In the genomic region with DNA sequence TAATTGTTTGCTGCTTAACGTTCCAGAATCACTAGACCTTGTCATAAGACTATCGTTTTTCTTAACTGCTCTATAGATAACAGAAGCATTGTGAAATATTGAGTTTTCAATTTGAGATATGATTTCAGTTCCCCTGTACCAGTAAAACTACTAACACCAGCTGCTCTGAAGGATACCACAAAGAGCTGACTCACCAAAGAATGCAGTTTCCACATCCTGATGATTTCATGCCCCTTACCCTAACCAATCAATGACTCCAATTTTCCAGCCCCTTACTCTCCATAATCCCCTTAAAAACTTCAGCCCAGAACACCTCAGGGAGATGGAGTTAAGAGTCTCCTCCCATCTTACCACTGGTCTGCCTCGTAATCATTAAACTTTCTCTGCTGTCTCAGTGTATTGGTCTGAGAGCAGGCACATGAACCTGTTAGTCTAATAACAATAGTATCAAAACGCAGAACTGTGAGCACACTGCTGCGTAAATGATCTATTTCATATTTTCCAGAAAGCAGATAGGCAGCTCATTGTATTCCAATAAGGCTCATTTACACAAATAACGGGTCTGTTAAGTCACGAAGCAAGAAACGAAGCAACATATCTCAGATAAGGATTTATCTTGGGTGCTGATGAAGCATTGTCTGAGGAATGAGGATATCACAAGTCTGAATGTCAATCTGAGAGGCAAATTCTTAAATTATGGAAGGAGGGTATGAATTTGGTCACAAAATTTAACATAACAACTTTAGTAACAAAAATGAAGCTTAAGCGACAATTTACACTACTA, we compare ENCODE assay signal across 8 cellular contexts. TPM values are rescaled to one million over a fixed set of nuclear protein-coding genes. Genes with fewer than 3 reads are reported as not detected.
DNase-seq lines count a peak whose midpoint lies in the region; ATAC-seq and TF ChIP-seq lines count a peak whose summit lies in the region.

No MANE protein-coding gene starts in this region.

- no peak for TF ChIP-seq POLR2A in thyroid gland (IDR thresholded peaks at IDR 0.05)

- ATAC-seq in activated CD4-positive, CD25-positive, alpha-beta regulatory T cell treated with anti-CD3 and anti-CD28 coated beads, Interleukin-2, amount 50 U/mL, for 24 hours: peak; percentile 44 to 62
- ATAC-seq in HG03135 (IDR thresholded peaks at IDR 0.05; ENCODE audit: unreplicated experiment) (peak; percentile 83), SK-N-SH treated with all-trans-retinoic acid at 6 μM for 48 hours (peak; percentile 27; the same call in 2 of the 3 replicates)

- no peak overlapping the region for H3K27ac ChIP-seq in thyroid gland

- no peak for TF ChIP-seq CTCF in thyroid gland (IDR thresholded peaks at IDR 0.05)

- H3K27me3 ChIP-seq in thyroid gland: no peaks in the 10 kb centered on the region

- no peaks in the 10 kb centered on the region for H3K9me3 ChIP-seq in thyroid gland

- 60% methylated on average over 9 of the region's 9 CpGs for WGBS in thyroid gland, 2 donors

- peaks cover 0 to 3% of the 10 kb centered on the region in 2 donors for H3K4me1 ChIP-seq in thyroid gland

- no peak for DNase-seq in activated CD4-positive, CD25-positive, alpha-beta regulatory T cell treated with anti-CD3 and anti-CD28 coated beads, Interleukin-2, amount 50 U/mL, for 72 hours
- DNase-seq in glomerular visceral epithelial cell (ENCODE audit: extremely low spot score) (peak; percentile 73), thyroid gland (no peak), NCI-H345 (lab: John Stamatoyannopoulos, UW) (no peak), nucleus accumbens (lab: John Stamatoyannopoulos, UW) (no peak)

- intact Hi-C loops in thyroid gland (cut with DNase I): no loop called here

- H3K4me3 ChIP-seq in thyroid gland (replicated peaks in 1 of 3): no peak overlapping the region

- H3K36me3 ChIP-seq in thyroid gland: no peaks in the 10 kb centered on the region

TF ChIP-seq in SK-N-SH treated with all-trans-retinoic acid at 6 μM for 48 hours, 23 proteins besides CTCF, POLR2A, EP300 and RAD21:
- no peak for TF ChIP-seq ZNF70 (CRISPR knock-in tag; IDR thresholded peaks at IDR 0.05)
- TF ChIP-seq SNAI2 (CRISPR knock-in tag; IDR thresholded peaks at IDR 0.05): no peak
- no peak for TF ChIP-seq ZC3H10 (CRISPR knock-in tag; IDR thresholded peaks at IDR 0.05)
- TF ChIP-seq, protein P1, sequence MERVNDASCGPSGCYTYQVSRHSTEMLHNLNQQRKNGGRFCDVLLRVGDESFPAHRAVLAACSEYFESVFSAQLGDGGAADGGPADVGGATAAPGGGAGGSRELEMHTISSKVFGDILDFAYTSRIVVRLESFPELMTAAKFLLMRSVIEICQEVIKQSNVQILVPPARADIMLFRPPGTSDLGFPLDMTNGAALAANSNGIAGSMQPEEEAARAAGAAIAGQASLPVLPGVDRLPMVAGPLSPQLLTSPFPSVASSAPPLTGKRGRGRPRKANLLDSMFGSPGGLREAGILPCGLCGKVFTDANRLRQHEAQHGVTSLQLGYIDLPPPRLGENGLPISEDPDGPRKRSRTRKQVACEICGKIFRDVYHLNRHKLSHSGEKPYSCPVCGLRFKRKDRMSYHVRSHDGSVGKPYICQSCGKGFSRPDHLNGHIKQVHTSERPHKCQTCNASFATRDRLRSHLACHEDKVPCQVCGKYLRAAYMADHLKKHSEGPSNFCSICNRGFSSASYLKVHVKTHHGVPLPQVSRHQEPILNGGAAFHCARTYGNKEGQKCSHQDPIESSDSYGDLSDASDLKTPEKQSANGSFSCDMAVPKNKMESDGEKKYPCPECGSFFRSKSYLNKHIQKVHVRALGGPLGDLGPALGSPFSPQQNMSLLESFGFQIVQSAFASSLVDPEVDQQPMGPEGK (CRISPR knock-in tag; IDR thresholded peaks at IDR 0.05; ENCODE audit: borderline replicate concordance): no peak
- no peak for TF ChIP-seq RARB (CRISPR knock-in tag; IDR thresholded peaks at IDR 0.05)
- TF ChIP-seq, protein P2, sequence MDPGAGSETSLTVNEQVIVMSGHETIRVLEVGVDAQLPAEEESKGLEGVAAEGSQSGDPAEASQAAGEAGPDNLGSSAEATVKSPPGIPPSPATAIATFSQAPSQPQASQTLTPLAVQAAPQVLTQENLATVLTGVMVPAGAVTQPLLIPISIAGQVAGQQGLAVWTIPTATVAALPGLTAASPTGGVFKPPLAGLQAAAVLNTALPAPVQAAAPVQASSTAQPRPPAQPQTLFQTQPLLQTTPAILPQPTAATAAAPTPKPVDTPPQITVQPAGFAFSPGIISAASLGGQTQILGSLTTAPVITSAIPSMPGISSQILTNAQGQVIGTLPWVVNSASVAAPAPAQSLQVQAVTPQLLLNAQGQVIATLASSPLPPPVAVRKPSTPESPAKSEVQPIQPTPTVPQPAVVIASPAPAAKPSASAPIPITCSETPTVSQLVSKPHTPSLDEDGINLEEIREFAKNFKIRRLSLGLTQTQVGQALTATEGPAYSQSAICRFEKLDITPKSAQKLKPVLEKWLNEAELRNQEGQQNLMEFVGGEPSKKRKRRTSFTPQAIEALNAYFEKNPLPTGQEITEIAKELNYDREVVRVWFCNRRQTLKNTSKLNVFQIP (CRISPR knock-in tag; IDR thresholded peaks at IDR 0.05; ENCODE audit: borderline replicate concordance, low read depth): no peak
- no peak for TF ChIP-seq TOX (CRISPR knock-in tag; IDR thresholded peaks at IDR 0.05; ENCODE audit: borderline replicate concordance)
- no peak for TF ChIP-seq CSDC2 (CRISPR knock-in tag; IDR thresholded peaks at IDR 0.05)
- TF ChIP-seq ZNF8 (CRISPR knock-in tag; IDR thresholded peaks at IDR 0.05): no peak
- no peak for TF ChIP-seq ZNF565 (CRISPR knock-in tag; conservative IDR thresholded peaks at IDR 0.05; ENCODE audit: low read depth)
- no peak for TF ChIP-seq ZFP30 (CRISPR knock-in tag; IDR thresholded peaks at IDR 0.05)
- TF ChIP-seq, protein P3, sequence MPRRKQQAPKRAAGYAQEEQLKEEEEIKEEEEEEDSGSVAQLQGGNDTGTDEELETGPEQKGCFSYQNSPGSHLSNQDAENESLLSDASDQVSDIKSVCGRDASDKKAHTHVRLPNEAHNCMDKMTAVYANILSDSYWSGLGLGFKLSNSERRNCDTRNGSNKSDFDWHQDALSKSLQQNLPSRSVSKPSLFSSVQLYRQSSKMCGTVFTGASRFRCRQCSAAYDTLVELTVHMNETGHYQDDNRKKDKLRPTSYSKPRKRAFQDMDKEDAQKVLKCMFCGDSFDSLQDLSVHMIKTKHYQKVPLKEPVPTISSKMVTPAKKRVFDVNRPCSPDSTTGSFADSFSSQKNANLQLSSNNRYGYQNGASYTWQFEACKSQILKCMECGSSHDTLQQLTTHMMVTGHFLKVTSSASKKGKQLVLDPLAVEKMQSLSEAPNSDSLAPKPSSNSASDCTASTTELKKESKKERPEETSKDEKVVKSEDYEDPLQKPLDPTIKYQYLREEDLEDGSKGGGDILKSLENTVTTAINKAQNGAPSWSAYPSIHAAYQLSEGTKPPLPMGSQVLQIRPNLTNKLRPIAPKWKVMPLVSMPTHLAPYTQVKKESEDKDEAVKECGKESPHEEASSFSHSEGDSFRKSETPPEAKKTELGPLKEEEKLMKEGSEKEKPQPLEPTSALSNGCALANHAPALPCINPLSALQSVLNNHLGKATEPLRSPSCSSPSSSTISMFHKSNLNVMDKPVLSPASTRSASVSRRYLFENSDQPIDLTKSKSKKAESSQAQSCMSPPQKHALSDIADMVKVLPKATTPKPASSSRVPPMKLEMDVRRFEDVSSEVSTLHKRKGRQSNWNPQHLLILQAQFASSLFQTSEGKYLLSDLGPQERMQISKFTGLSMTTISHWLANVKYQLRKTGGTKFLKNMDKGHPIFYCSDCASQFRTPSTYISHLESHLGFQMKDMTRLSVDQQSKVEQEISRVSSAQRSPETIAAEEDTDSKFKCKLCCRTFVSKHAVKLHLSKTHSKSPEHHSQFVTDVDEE (CRISPR knock-in tag; IDR thresholded peaks at IDR 0.05): no peak
- no peak for TF ChIP-seq GLIS3 (CRISPR knock-in tag; IDR thresholded peaks at IDR 0.05)
- TF ChIP-seq ESRRG (CRISPR knock-in tag; IDR thresholded peaks at IDR 0.05): no peak
- TF ChIP-seq PPARA (CRISPR knock-in tag; IDR thresholded peaks at IDR 0.05; ENCODE audit: borderline replicate concordance): no peak
- TF ChIP-seq ISL1 (CRISPR knock-in tag; IDR thresholded peaks at IDR 0.05): no peak
- TF ChIP-seq OSR1 (CRISPR knock-in tag; IDR thresholded peaks at IDR 0.05): no peak
- TF ChIP-seq, protein P4, sequence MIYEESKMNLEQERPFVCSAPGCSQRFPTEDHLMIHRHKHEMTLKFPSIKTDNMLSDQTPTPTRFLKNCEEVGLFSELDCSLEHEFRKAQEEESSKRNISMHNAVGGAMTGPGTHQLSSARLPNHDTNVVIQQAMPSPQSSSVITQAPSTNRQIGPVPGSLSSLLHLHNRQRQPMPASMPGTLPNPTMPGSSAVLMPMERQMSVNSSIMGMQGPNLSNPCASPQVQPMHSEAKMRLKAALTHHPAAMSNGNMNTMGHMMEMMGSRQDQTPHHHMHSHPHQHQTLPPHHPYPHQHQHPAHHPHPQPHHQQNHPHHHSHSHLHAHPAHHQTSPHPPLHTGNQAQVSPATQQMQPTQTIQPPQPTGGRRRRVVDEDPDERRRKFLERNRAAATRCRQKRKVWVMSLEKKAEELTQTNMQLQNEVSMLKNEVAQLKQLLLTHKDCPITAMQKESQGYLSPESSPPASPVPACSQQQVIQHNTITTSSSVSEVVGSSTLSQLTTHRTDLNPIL (CRISPR knock-in tag; IDR thresholded peaks at IDR 0.05; ENCODE audit: low read depth): no peak
TF ChIP-seq in SK-N-SH treated with all-trans-retinoic acid at 6 μM for 48 hours: peak in this region for 0.

RNA-seq across cellular contexts. Expression of a gene that starts 14.1 kb away (rescaled TPM):
- under 1 TPM; 0.22 to 0.94 (median 0.56) TPM for total RNA-seq in thyroid gland

Comparison
In these comparisons a context has a peak if more than half of its experiments do, and no peak if none do; other contexts are left out.
1. ATAC-seq: peak in every context shown above with its lines; median percentile 83 in HG03135; 53 in activated CD4-positive, CD25-positive, alpha-beta regulatory T cell treated with anti-CD3 and anti-CD28 coated beads, Interleukin-2, amount 50 U/mL, for 24 hours; 27 in SK-N-SH treated with all-trans-retinoic acid at 6 μM for 48 hours.